In genomic region chr9:123033864-123034598, GRCh38 we compare ENCODE assay signal across 12 cellular contexts. TPM values are rescaled to one million over a fixed set of nuclear protein-coding genes. Genes with fewer than 3 reads are reported as not detected.
DNase-seq lines count a peak whose midpoint lies in the region; ATAC-seq, FAIRE-seq and TF ChIP-seq lines count a peak whose summit lies in the region.
"Had no signal": no experiment of that assay in that cellular context is flagged by ENCODE, and none has a peak within 500 bp of the region (broad histone marks: within the 10 kb centered on the region; RNA-seq: fewer than 3 reads in every experiment).

No MANE protein-coding gene starts in this region.

- H3K4me1 ChIP-seq in right cardiac atrium (ENCODE audit: control insufficient read depth, insufficient read depth, low read length) (peaks cover 2% of the 10 kb centered on the region), gastrocnemius medialis (peaks cover 29 to 50% of the 10 kb centered on the region in 2 donors)

- ATAC-seq in GM18502 (IDR thresholded peaks at IDR 0.05; ENCODE audit: poor library complexity, unreplicated experiment) (peak; percentile 58), right cardiac atrium (peak; percentile 42 to 53), gastrocnemius medialis (peak; percentile 95), HG03175 (IDR thresholded peaks at IDR 0.05; ENCODE audit: unreplicated experiment) (no peak)

- no peak for TF ChIP-seq CTCF in gastrocnemius medialis (IDR thresholded peaks at IDR 0.05 in 4 of 5, conservative IDR thresholded peaks at IDR 0.05 in 1 of 5)
- TF ChIP-seq CTCF in D721Med (IDR thresholded peaks at IDR 0.05; ENCODE audit: insufficient read depth, missing control alignments) = no peak

- in situ Hi-C loops in gastrocnemius medialis (cut with MboI; ENCODE audit: low sequenced_read_pairs in 4 of 4) = no loop called here

- H3K27me3 ChIP-seq in right cardiac atrium (ENCODE audit: control insufficient read depth, insufficient read depth) (no peaks in the 10 kb centered on the region), gastrocnemius medialis (no peaks in the 10 kb centered on the region)

- no peaks in the 10 kb centered on the region for H3K36me3 ChIP-seq in gastrocnemius medialis

- H3K27ac ChIP-seq in right cardiac atrium (ENCODE audit: low read length) (no peak overlapping the region), gastrocnemius medialis (peak overlapping the region; percentile 54 to 71 (median 64))
- H3K27ac ChIP-seq: WERI-Rb-1 had no signal

- DNase-seq in astrocyte of the hippocampus (ENCODE audit: low read depth, low spot score) (peak; percentile 31), right cardiac atrium (no peak), gastrocnemius medialis (peak; percentile 61 to 85), D721Med (ENCODE audit: insufficient read length, low spot score) (no peak)
- no peak for DNase-seq in effector CD4-positive, alpha-beta T cell
- DNase-seq in activated CD4-positive, CD25-positive, alpha-beta regulatory T cell treated with anti-CD3 and anti-CD28 coated beads, Interleukin-2, amount 50 U/mL, for 72 hours = no peak
- DNase-seq: KG1, SHP77 treated with DMSO at 0.1 percent for 48 hours, WERI-Rb-1 had no signal

- H3K9me3 ChIP-seq in right cardiac atrium (ENCODE audit: control insufficient read depth, low read length) (no peaks in the 10 kb centered on the region), gastrocnemius medialis (no peaks in the 10 kb centered on the region)

- no peak for TF ChIP-seq POLR2A in gastrocnemius medialis (IDR thresholded peaks at IDR 0.05)

- no peak for FAIRE-seq in D721Med (lab: Jason Lieb, UNC)
- FAIRE-seq: colon had no signal

- peak overlapping the region; percentile 38 for H3K4me3 ChIP-seq in right cardiac atrium (ENCODE audit: low read length)
- H3K4me3 ChIP-seq in gastrocnemius medialis = peak overlapping the region in 1 of 4 donors; percentile 25

- 61% methylated on average over 8 of the region's 8 CpGs for WGBS in right cardiac atrium

- intact Hi-C loops in right cardiac atrium (cut with DNase I) (no loop called here), gastrocnemius medialis (cut with DNase I; ENCODE audit: low total_unique reads) (no loop called here)

RNA-seq across cellular contexts. Expression of gene GPR21, which starts 0.6 kb away (rescaled TPM):
- total RNA-seq in right cardiac atrium = 1 to 10 TPM in 2 of 4 donors, under 1 TPM in 1, not detected in 1; 0.82 to 1.1 (median 1.0) TPM
- 0.36 TPM for polyA plus RNA-seq in right cardiac atrium
- total RNA-seq in gastrocnemius medialis = 1 to 10 TPM in 2 of 4 donors, not detected in 2; 1.3 to 1.8 TPM

Comparison
In these comparisons a context has a peak if more than half of its experiments do, and no peak if none do; other contexts are left out.
1. DNase-seq: peak in astrocyte of the hippocampus (single experiment) and gastrocnemius medialis (2 of 2); none in right cardiac atrium (0 of 3), D721Med (single experiment), effector CD4-positive, alpha-beta T cell (single experiment) and activated CD4-positive, CD25-positive, alpha-beta regulatory T cell treated with anti-CD3 and anti-CD28 coated beads, Interleukin-2, amount 50 U/mL, for 72 hours (single experiment).